Comparison of ENCODE assay signal across 8 cellular contexts in the genomic region with DNA sequence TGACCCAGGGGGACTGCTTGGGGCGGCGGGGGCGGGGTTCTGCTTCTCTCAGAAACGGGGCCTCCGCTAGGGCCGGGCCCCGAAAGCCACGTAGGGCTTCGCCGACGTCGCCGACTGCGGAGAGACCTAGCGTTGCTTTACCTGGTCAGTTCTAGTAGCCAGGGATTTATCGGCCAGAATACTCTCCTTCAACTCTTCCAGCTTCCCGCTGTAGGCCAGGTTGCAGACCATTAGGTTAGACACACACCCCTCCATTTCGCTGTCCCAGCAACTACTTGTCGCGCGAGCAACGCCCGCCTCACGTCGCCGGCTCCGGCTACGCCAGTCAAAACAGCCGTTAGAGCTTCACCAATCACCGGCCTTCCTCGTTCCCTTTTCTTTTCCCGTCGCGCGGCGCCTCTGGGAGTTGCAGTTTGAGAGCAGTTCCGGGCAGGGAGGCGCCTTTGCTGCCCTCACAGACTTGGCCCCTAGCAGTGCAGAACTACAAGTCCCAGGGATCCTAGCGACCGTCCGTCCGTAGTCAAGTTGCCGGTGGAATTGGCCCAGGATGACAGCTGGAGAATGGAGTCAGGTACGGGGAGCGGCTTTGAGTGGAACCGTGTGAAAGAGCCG. TPM values are rescaled to one million over a fixed set of nuclear protein-coding genes. Genes with fewer than 3 reads are reported as not detected.
DNase-seq lines count a peak whose midpoint lies in the region; ATAC-seq and TF ChIP-seq lines count a peak whose summit lies in the region.

A gene with protein sequence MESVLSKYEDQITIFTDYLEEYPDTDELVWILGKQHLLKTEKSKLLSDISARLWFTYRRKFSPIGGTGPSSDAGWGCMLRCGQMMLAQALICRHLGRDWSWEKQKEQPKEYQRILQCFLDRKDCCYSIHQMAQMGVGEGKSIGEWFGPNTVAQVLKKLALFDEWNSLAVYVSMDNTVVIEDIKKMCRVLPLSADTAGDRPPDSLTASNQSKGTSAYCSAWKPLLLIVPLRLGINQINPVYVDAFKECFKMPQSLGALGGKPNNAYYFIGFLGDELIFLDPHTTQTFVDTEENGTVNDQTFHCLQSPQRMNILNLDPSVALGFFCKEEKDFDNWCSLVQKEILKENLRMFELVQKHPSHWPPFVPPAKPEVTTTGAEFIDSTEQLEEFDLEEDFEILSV (plus strand): TSS at position 513 of the 612 bp plus-strand sequence. CDS start 49 bp downstream, at position 562.
A gene with protein sequence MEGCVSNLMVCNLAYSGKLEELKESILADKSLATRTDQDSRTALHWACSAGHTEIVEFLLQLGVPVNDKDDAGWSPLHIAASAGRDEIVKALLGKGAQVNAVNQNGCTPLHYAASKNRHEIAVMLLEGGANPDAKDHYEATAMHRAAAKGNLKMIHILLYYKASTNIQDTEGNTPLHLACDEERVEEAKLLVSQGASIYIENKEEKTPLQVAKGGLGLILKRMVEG (minus strand): TSS at position 277 of the 612 bp plus-strand sequence. CDS start 22 bp downstream, at position 255.

- no peak for TF ChIP-seq RAD21 in Ishikawa (IDR thresholded peaks at IDR 0.05; ENCODE audit: low read depth)

- peak within 1 kb of the TSS; percentile 81 for H3K27ac ChIP-seq in epithelial cell of prostate

- no peaks in the 10 kb centered on the region for H3K9me3 ChIP-seq in mucosa of descending colon

- intact Hi-C loops in mucosa of descending colon (cut with DNase I, micrococcal nuclease): no loop called here

- ATAC-seq in GM21717 (IDR thresholded peaks at IDR 0.05; ENCODE audit: unreplicated experiment) (peak; percentile 98), mucosa of descending colon (peak; percentile 96)

- H3K4me1 ChIP-seq in mucosa of descending colon (ENCODE audit: low read depth): peaks cover 2% of the 10 kb centered on the region

- TF ChIP-seq CTCF in mucosa of descending colon (IDR thresholded peaks at IDR 0.05): no peak

- H3K4me3 ChIP-seq in mucosa of descending colon: peak within 1 kb of the TSS; percentile 42

- DNase-seq in DMS53 (lab: John Stamatoyannopoulos, UW) (peak; percentile 98), OCI-M1 (lab: John Stamatoyannopoulos, UW) (peak; percentile 96), activated T-cell treated with anti-CD3 and anti-CD28 coated beads for 24 hours (ENCODE audit: low read depth) (peak; percentile 83), epithelial cell of prostate (ENCODE audit: low read depth, low spot score) (peak; percentile 82), mucosa of descending colon (peak; percentile 92 to 95 (median 93))
- peak; percentile 62 to 73 for DNase-seq in stimulated activated CD8-positive, alpha-beta memory T cell treated with anti-CD3 and anti-CD28 coated beads, Interleukin-4, amount 100 ng/mL, for 1 hour (ENCODE audit: low read depth in 2 of 2, low spot score in 1 of 2)

- no peaks in the 10 kb centered on the region for H3K36me3 ChIP-seq in mucosa of descending colon (ENCODE audit: low read depth)

- no peak for TF ChIP-seq EP300 in Ishikawa (IDR thresholded peaks at IDR 0.05; ENCODE audit: borderline replicate concordance)

TF ChIP-seq in Ishikawa, 13 proteins besides CTCF, POLR2A, EP300 and RAD21:
- TF ChIP-seq, protein P1, sequence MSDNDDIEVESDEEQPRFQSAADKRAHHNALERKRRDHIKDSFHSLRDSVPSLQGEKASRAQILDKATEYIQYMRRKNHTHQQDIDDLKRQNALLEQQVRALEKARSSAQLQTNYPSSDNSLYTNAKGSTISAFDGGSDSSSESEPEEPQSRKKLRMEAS (IDR thresholded peaks at IDR 0.05): no peak; the same call in 1 of the 2 replicates
- TF ChIP-seq CEBPB (IDR thresholded peaks at IDR 0.05) (no peak), TEAD4 (IDR thresholded peaks at IDR 0.05) (no peak), NFIC (IDR thresholded peaks at IDR 0.05) (no peak), TCF12 (IDR thresholded peaks at IDR 0.05; ENCODE audit: low read depth) (no peak), ZBTB7A (IDR thresholded peaks at IDR 0.05; ENCODE audit: low read depth) (no peak), TAF1 (IDR thresholded peaks at IDR 0.05; ENCODE audit: low read depth) (peak; percentile 38; the same call in 1 of the 2 replicates), CREB1 (IDR thresholded peaks at IDR 0.05; ENCODE audit: low read depth) (0 out of 2 replicates have a peak, but pooled peaks have one; percentile 22), EGR1 (IDR thresholded peaks at IDR 0.05) (no peak), FOXM1 (IDR thresholded peaks at IDR 0.05; ENCODE audit: borderline replicate concordance, low read depth) (no peak), YY1 (IDR thresholded peaks at IDR 0.05; ENCODE audit: low read depth) (peak; percentile 48; the same call in 1 of the 2 replicates)
- TF ChIP-seq, protein P2, sequence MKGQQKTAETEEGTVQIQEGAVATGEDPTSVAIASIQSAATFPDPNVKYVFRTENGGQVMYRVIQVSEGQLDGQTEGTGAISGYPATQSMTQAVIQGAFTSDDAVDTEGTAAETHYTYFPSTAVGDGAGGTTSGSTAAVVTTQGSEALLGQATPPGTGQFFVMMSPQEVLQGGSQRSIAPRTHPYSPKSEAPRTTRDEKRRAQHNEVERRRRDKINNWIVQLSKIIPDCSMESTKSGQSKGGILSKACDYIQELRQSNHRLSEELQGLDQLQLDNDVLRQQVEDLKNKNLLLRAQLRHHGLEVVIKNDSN (IDR thresholded peaks at IDR 0.05): no peak
- TF ChIP-seq, protein P3, sequence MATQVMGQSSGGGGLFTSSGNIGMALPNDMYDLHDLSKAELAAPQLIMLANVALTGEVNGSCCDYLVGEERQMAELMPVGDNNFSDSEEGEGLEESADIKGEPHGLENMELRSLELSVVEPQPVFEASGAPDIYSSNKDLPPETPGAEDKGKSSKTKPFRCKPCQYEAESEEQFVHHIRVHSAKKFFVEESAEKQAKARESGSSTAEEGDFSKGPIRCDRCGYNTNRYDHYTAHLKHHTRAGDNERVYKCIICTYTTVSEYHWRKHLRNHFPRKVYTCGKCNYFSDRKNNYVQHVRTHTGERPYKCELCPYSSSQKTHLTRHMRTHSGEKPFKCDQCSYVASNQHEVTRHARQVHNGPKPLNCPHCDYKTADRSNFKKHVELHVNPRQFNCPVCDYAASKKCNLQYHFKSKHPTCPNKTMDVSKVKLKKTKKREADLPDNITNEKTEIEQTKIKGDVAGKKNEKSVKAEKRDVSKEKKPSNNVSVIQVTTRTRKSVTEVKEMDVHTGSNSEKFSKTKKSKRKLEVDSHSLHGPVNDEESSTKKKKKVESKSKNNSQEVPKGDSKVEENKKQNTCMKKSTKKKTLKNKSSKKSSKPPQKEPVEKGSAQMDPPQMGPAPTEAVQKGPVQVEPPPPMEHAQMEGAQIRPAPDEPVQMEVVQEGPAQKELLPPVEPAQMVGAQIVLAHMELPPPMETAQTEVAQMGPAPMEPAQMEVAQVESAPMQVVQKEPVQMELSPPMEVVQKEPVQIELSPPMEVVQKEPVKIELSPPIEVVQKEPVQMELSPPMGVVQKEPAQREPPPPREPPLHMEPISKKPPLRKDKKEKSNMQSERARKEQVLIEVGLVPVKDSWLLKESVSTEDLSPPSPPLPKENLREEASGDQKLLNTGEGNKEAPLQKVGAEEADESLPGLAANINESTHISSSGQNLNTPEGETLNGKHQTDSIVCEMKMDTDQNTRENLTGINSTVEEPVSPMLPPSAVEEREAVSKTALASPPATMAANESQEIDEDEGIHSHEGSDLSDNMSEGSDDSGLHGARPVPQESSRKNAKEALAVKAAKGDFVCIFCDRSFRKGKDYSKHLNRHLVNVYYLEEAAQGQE (IDR thresholded peaks at IDR 0.05; ENCODE audit: low read depth): no peak
TF ChIP-seq in Ishikawa: peak in this region for 3.

RNA-seq across cellular contexts. Expression of the first gene that starts in this region (rescaled TPM):
- total RNA-seq in mucosa of descending colon: 10 to 100 TPM; 17.1 to 23.9 (median 21.3) TPM

RNA-seq across cellular contexts. Expression of the second gene that starts in this region (rescaled TPM):
- total RNA-seq in mucosa of descending colon: 10 to 100 TPM; 28.1 to 39.5 (median 34.8) TPM

Comparison
In these comparisons a context has a peak if more than half of its experiments do, and no peak if none do; other contexts are left out.
1. Peak in every context shown above with its lines: DNase-seq, ATAC-seq, H3K4me3 ChIP-seq and H3K27ac ChIP-seq.